11 cellular contexts compared by ENCODE assay signal in the genomic region with DNA sequence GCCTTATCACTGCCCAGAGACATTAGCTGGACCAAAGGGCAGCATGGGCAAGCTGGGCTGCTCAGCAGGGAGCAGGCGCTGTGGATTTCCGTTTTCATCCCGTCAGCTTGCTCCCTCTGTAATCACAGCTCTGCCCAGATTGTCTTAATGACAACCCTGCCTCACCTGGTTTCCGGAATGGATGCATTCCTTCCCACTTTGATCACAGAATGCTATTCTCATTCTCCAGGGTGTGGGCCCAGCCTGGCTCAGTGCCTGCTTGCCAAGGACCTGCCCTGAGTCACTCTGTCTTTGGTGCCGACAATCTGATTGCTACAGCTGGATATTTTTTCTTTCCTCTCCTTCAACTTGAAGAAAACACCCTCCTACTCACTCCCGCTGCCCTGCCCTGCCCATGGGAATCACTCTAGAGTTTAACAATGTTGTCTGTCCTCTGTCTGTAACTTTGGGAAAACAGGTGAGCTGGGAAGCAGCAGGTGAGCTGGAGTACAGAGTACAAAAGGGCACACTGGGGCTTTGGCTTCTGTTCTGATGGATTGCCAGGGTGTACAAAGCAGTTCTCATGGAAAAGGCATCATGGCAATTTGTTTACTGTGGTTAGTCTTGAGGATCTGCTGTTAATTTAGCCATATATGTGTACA. TPM values are rescaled to one million over a fixed set of nuclear protein-coding genes. Genes with fewer than 3 reads are reported as not detected.
DNase-seq lines count a peak whose midpoint lies in the region; ATAC-seq lines count a peak whose summit lies in the region.
"Had no signal": no experiment of that assay in that cellular context is flagged by ENCODE, and none has a peak within 500 bp of the region (broad histone marks: within the 10 kb centered on the region; RNA-seq: fewer than 3 reads in every experiment).

No MANE protein-coding gene starts in this region.

- no peaks in the 10 kb centered on the region for H3K9me3 ChIP-seq in neuronal stem cell (replicated peaks in 1 of 2; ENCODE audit: control insufficient read depth in 2 of 2, insufficient read depth in 1 of 2, low read depth in 1 of 2, low read length in 2 of 2)

- no peak overlapping the region for H3K27ac ChIP-seq in neuronal stem cell (replicated peaks; ENCODE audit: low read length)

- ATAC-seq in left colon, result peak; percentile 88
- ATAC-seq: stimulated activated effector memory CD8-positive, alpha-beta T cell treated with anti-CD3 and anti-CD28 coated beads, Interleukin-12 subunit alpha, Interleukin-12 subunit beta, amount 100 ng/mL, for 72 hours had no signal

- H2BK120ac ChIP-seq in neuronal stem cell (ENCODE audit: low read depth, low read length), result no peak overlapping the region

- no peak overlapping the region for H4K8ac ChIP-seq in neuronal stem cell (ENCODE audit: low read depth, low read length)

- H2BK12ac ChIP-seq in neuronal stem cell (ENCODE audit: low read length), result no peak overlapping the region

- H2BK5ac ChIP-seq in neuronal stem cell (ENCODE audit: low read length), result no peak overlapping the region

- H3K4me2 ChIP-seq in neuronal stem cell (ENCODE audit: insufficient read depth, low read length, poor library complexity, severe bottlenecking), result no peak overlapping the region

- no peak overlapping the region for H3K9ac ChIP-seq in neuronal stem cell (ENCODE audit: low read depth, low read length, poor library complexity)

- no peak overlapping the region for H4K91ac ChIP-seq in neuronal stem cell (ENCODE audit: low read depth, low read length, poor library complexity)

- H3K79me1 ChIP-seq in neuronal stem cell (ENCODE audit: low read depth, low read length), result no peaks in the 10 kb centered on the region

- no peak overlapping the region for H3K23ac ChIP-seq in neuronal stem cell (ENCODE audit: low read depth, low read length, poor library complexity)

- no peak overlapping the region for H2AFZ ChIP-seq in neuronal stem cell (ENCODE audit: low read length)

- no peak overlapping the region for H2BK15ac ChIP-seq in neuronal stem cell (ENCODE audit: low read length)

- peaks cover 0 to 26% (median 0%) of the 10 kb centered on the region in 3 experiments for H3K27me3 ChIP-seq in neuronal stem cell (ENCODE audit: control insufficient read depth in 3 of 3, insufficient read depth in 3 of 3, low read depth in 1 of 3, low read length in 3 of 3)

- H3K36me3 ChIP-seq in neuronal stem cell (replicated peaks in 1 of 2; ENCODE audit: control insufficient read depth in 2 of 2, insufficient read depth in 2 of 2, low read length in 2 of 2), result no peaks in the 10 kb centered on the region

- H3K4me1 ChIP-seq in neuronal stem cell (ENCODE audit: control insufficient read depth in 2 of 2, insufficient read depth in 1 of 2, low read depth in 1 of 2, low read length in 2 of 2), result no peaks in the 10 kb centered on the region

- no peak overlapping the region for H3K14ac ChIP-seq in neuronal stem cell (ENCODE audit: low read length)

- no peak overlapping the region for H3K4ac ChIP-seq in neuronal stem cell (ENCODE audit: low read length)

- DNase-seq in A172 (ENCODE audit: low spot score), result peak; percentile 91
- peak; percentile 95 for DNase-seq in HPDE6-E6E7 (ENCODE audit: extremely low spot score)
- DNase-seq in RPMI7951 (ENCODE audit: low read depth), result peak; percentile 13
- peak; percentile 83 to 90 for DNase-seq in left colon
- no peak for DNase-seq in neuronal stem cell (ENCODE audit: low spot score)
- no peak for DNase-seq in T1000 (lab: John Stamatoyannopoulos, UW)
- DNase-seq in pons (ENCODE audit: low spot score), result no peak
- no peak for DNase-seq in SHP77 (lab: John Stamatoyannopoulos, UW)
- DNase-seq: activated CD8-positive, alpha-beta memory T cell treated with anti-CD3 and anti-CD28 coated beads, Interleukin-2, amount 50 U/mL, for 48 hours; right cardiac atrium had no signal

- no peak overlapping the region for H3K18ac ChIP-seq in neuronal stem cell (ENCODE audit: low read length)

- H2AK5ac ChIP-seq in neuronal stem cell (ENCODE audit: low read depth, low read length), result no peak overlapping the region

- intact Hi-C loops in left colon (cut with DNase I, micrococcal nuclease), result no loop called here

- no CpG with 5 or more reads among the region's 6 CpGs for WGBS in neuronal stem cell (ENCODE audit: extremely low coverage in 2 of 2, insufficient read length in 2 of 2, insufficient replicate concordance in 1 of 2), 2 donors

- no peak overlapping the region for H3K4me3 ChIP-seq in neuronal stem cell (ENCODE audit: low read length in 2 of 2)

RNA-seq across cellular contexts. Expression of a gene that starts 27.2 kb away (rescaled TPM):
- total RNA-seq in A172 (2014; rRNA removed; shearing (Covaris generic)), result 90.6 and 97.3 TPM in 2 replicates
- 45.0 and 50.1 TPM in 2 replicates for total RNA-seq in RPMI7951 (2014; rRNA removed; shearing (Covaris generic))
- 10 to 100 TPM; 37.4 to 55.5 TPM for total RNA-seq in left colon
- polyA plus RNA-seq in neuronal stem cell (2013, experiment 1 of 2), result 52.0 TPM
- polyA plus RNA-seq in neuronal stem cell (2013, experiment 2 of 2), result 52.5 TPM

RNA-seq across cellular contexts. Expression of a gene that starts 35.5 kb away (rescaled TPM):
- total RNA-seq in A172 (2014; rRNA removed; shearing (Covaris generic)), result 422 and 518 TPM in 2 replicates
- total RNA-seq in RPMI7951 (2014; rRNA removed; shearing (Covaris generic)), result 447 and 542 TPM in 2 replicates
- total RNA-seq in left colon, result 10 to 100 TPM; 86.2 to 88.9 TPM
- polyA plus RNA-seq in neuronal stem cell (2013, experiment 1 of 2), result 401 TPM
- polyA plus RNA-seq in neuronal stem cell (2013, experiment 2 of 2), result 403 TPM

Comparison
In these comparisons a context has a peak if more than half of its experiments do, and no peak if none do; other contexts are left out.
1. DNase-seq: peak in A172 (single experiment), HPDE6-E6E7 (single experiment), RPMI7951 (single experiment) and left colon (2 of 2); none in neuronal stem cell (single experiment), T1000 (single experiment), pons (single experiment) and SHP77 (0 of 2).